27 cellular contexts compared by ENCODE assay signal in genomic region chr3:29889230-29889629, GRCh38.
DNase-seq lines count a peak whose midpoint lies in the region; ATAC-seq, FAIRE-seq and TF ChIP-seq lines count a peak whose summit lies in the region.
"Had no signal": no experiment of that assay in that cellular context is flagged by ENCODE, and none has a peak within 500 bp of the region (broad histone marks: within the 10 kb centered on the region; RNA-seq: fewer than 3 reads in every experiment).

No MANE protein-coding gene starts in this region.

- FAIRE-seq in D721Med (lab: Jason Lieb, UNC), result no peak
- FAIRE-seq: frontal cortex, GM18507, islet of Langerhans, pancreas had no signal

- H3K4me3 ChIP-seq in LNCaP clone FGC (ENCODE audit: low read depth, low read length) (no peak overlapping the region), skeletal muscle cell (ENCODE audit: low read depth, low read length) (no peak overlapping the region)
- H3K4me3 ChIP-seq: pancreas, right atrium auricular region, SK-N-MC, thyroid gland had no signal

- TF ChIP-seq CTCF in LNCaP clone FGC (IDR thresholded peaks at IDR 0.05; ENCODE audit: control insufficient read depth, extremely low read depth, insufficient read depth) (no peak), D721Med (IDR thresholded peaks at IDR 0.05; ENCODE audit: insufficient read depth, missing control alignments) (no peak)

- no peak for ATAC-seq in GM21786 (IDR thresholded peaks at IDR 0.05; ENCODE audit: unreplicated experiment)
- ATAC-seq: activated T-cell treated with anti-CD3 and anti-CD28 coated beads, Interleukin-2, amount 50 U/mL, for 72 hours; left ventricle myocardium superior; natural killer cell; pancreas had no signal

- DNase-seq in ELR (ENCODE audit: low read depth) (peak; percentile 23), LNCaP clone FGC (ENCODE audit: low read depth) (peak; percentile 27), fibroblast of gingiva (ENCODE audit: low read depth) (peak; percentile 58), skeletal muscle cell (ENCODE audit: low read depth) (peak; percentile 15), D721Med (ENCODE audit: insufficient read length, low spot score) (no peak), NCI-H2171 treated with DMSO at 0.1 percent for 48 hours (lab: John Stamatoyannopoulos, UW) (no peak), SIG-M5 treated with dmso at 0.1 percent for 504 hours (lab: John Stamatoyannopoulos, UW; ENCODE audit: unreplicated experiment) (no peak)
- DNase-seq: activated CD4-positive, alpha-beta T cell treated with anti-CD3 and anti-CD28 coated beads, Interleukin-2, amount 10 ng/mL, durations not matched to agents 7 days and 5 days; activated naive CD4-positive, alpha-beta T cell treated with Interleukin-2 at 50 U/mL for 16 hours; activated T-cell treated with anti-CD3 and anti-CD28 coated beads, Interleukin-2, amount 50 U/mL, for 72 hours; CD4-positive, CD25-positive, alpha-beta regulatory T cell; GOT3; hypothalamus; Karpas-422; left ventricle myocardium superior; natural killer cell; NCI-H1930; pancreas; stimulated activated CD4-positive, alpha-beta T cell treated with anti-CD3 and anti-CD28 coated beads, Interleukin-15, amount 100 ng/mL, for 24 hours; thyroid gland; WERI-Rb-1 had no signal

Comparison
In these comparisons a context has a peak if more than half of its experiments do, and no peak if none do; other contexts are left out.
1. DNase-seq: peak in ELR (single experiment), LNCaP clone FGC (single experiment), fibroblast of gingiva (single experiment) and skeletal muscle cell (single experiment); none in D721Med (single experiment), NCI-H2171 treated with DMSO at 0.1 percent for 48 hours (single experiment) and SIG-M5 treated with dmso at 0.1 percent for 504 hours (single experiment).